ENCODE assay signal across 24 cellular contexts in the genomic region with DNA sequence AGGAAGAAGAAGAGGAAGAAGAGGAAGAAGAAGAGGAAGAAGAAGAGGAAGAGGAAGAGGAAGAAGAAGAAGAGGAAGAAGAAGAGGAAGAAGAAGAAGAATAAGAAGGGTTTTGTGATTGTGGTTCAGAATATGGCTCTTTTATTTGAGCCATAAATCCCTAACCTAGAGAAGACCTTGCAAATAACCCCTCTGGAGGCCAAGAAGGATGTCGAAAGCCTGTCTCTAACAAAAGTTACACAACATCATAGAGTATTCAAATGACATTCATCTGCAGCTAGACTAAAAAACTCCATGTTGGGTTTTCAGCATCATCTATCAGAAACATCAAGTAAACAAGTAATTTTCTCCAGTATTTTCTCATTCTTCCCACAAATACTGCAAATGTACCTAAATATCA.
"Had no signal": no experiment of that assay in that cellular context is flagged by ENCODE, and none has a peak within 500 bp of the region (broad histone marks: within the 10 kb centered on the region; RNA-seq: fewer than 3 reads in every experiment).

No MANE protein-coding gene starts in this region.

- H3K4me3 Mint-ChIP-seq: activated naive CD8-positive, alpha-beta T cell treated with anti-CD3 and anti-CD28 coated beads, Interleukin-2, amount 10 ng/mL, durations not matched to agents 7 days and 5 days; activated T-cell treated with anti-CD3 and anti-CD28 coated beads, Interleukin-2, amount 50 U/mL, for 24 hours; activated T-helper 17 cell treated with anti-CD3 and anti-CD28 coated beads, Interleukin-2, amount 50 U/mL, for 72 hours; effector memory CD8-positive, alpha-beta T cell; neural crest cell; stimulated activated naive B cell treated with anti-CD40 and anti-IgM and Interleukin-4, amounts not matched to agents 10 μg/mL and 1 μg/mL and 100 μg/mL, for 72 hours; WTC11 had no signal

- DNase-seq: activated CD8-positive, alpha-beta memory T cell treated with anti-CD3 and anti-CD28 coated beads for 24 hours; activated CD8-positive, alpha-beta memory T cell treated with anti-CD3 and anti-CD28 coated beads, Interleukin-2, amount 50 U/mL, for 4 hours; activated naive CD4-positive, alpha-beta T cell treated with Interleukin-2 at 50 U/mL for 16 hours; activated naive CD8-positive, alpha-beta T cell treated with anti-CD3 and anti-CD28 coated beads, Interleukin-2, amount 10 ng/mL, durations not matched to agents 7 days and 5 days; activated T-cell treated with anti-CD3 and anti-CD28 coated beads, Interleukin-2, amount 50 U/mL, for 24 hours; amygdala; colonic mucosa; dorsolateral prefrontal cortex; effector memory CD8-positive, alpha-beta T cell; heart left ventricle; kidney; lower lobe of right lung; mesendoderm; mucosa of descending colon; occipital lobe; sigmoid colon; stimulated activated CD4-positive, alpha-beta T cell treated with anti-CD3 and anti-CD28 coated beads, Interleukin-2, amount 100 ng/mL, for 48 hours; stimulated activated CD8-positive, alpha-beta memory T cell treated with anti-CD3 and anti-CD28 coated beads, Interleukin-4, amount 100 ng/mL, for 48 hours; stimulated activated naive B cell treated with anti-CD40 and anti-IgM and Interleukin-4, amounts not matched to agents 10 μg/mL and 1 μg/mL and 100 μg/mL, for 72 hours; transverse colon had no signal

- ATAC-seq: activated T-helper 17 cell treated with anti-CD3 and anti-CD28 coated beads, Interleukin-2, amount 50 U/mL, for 72 hours; effector memory CD8-positive, alpha-beta T cell; heart left ventricle; lower lobe of right lung; mucosa of descending colon; stimulated activated naive B cell treated with anti-CD40 and anti-IgM and Interleukin-4, amounts not matched to agents 10 μg/mL and 1 μg/mL and 100 μg/mL, for 72 hours; WTC11 had no signal

- H3K36me3 Mint-ChIP-seq: activated naive CD8-positive, alpha-beta T cell treated with anti-CD3 and anti-CD28 coated beads, Interleukin-2, amount 10 ng/mL, durations not matched to agents 7 days and 5 days had no signal

- H3K27ac Mint-ChIP-seq: activated naive CD8-positive, alpha-beta T cell treated with anti-CD3 and anti-CD28 coated beads, Interleukin-2, amount 10 ng/mL, durations not matched to agents 7 days and 5 days; activated T-cell treated with anti-CD3 and anti-CD28 coated beads, Interleukin-2, amount 50 U/mL, for 24 hours; activated T-helper 17 cell treated with anti-CD3 and anti-CD28 coated beads, Interleukin-2, amount 50 U/mL, for 72 hours; effector memory CD8-positive, alpha-beta T cell; stimulated activated naive B cell treated with anti-CD40 and anti-IgM and Interleukin-4, amounts not matched to agents 10 μg/mL and 1 μg/mL and 100 μg/mL, for 72 hours; WTC11 had no signal

- H3K4me3 ChIP-seq: colonic mucosa, dorsolateral prefrontal cortex, esophagus muscularis mucosa, heart left ventricle, lower lobe of right lung, mucosa of descending colon, sigmoid colon, transverse colon had no signal

- H3K4me1 ChIP-seq: colonic mucosa, esophagus muscularis mucosa, lower lobe of right lung, transverse colon had no signal

- H3K9me3 Mint-ChIP-seq: activated naive CD8-positive, alpha-beta T cell treated with anti-CD3 and anti-CD28 coated beads, Interleukin-2, amount 10 ng/mL, durations not matched to agents 7 days and 5 days; activated T-cell treated with anti-CD3 and anti-CD28 coated beads, Interleukin-2, amount 50 U/mL, for 24 hours; activated T-helper 17 cell treated with anti-CD3 and anti-CD28 coated beads, Interleukin-2, amount 50 U/mL, for 72 hours; effector memory CD8-positive, alpha-beta T cell; neural crest cell had no signal

- H3K4me1 Mint-ChIP-seq: activated naive CD8-positive, alpha-beta T cell treated with anti-CD3 and anti-CD28 coated beads, Interleukin-2, amount 10 ng/mL, durations not matched to agents 7 days and 5 days; activated T-helper 17 cell treated with anti-CD3 and anti-CD28 coated beads, Interleukin-2, amount 50 U/mL, for 72 hours; neural crest cell; WTC11 had no signal

- H3K27me3 ChIP-seq: colonic mucosa, esophagus muscularis mucosa, sigmoid colon had no signal

- H3K9me3 ChIP-seq: colonic mucosa, esophagus muscularis mucosa, heart left ventricle, lower lobe of right lung, mucosa of descending colon, sigmoid colon, transverse colon had no signal

- H3K36me3 ChIP-seq: colonic mucosa, heart left ventricle, lower lobe of right lung, sigmoid colon, transverse colon had no signal

- H3K27me3 Mint-ChIP-seq: activated T-cell treated with anti-CD3 and anti-CD28 coated beads, Interleukin-2, amount 50 U/mL, for 24 hours; activated T-helper 17 cell treated with anti-CD3 and anti-CD28 coated beads, Interleukin-2, amount 50 U/mL, for 72 hours had no signal

- H3K27ac ChIP-seq: colonic mucosa, dorsolateral prefrontal cortex, esophagus muscularis mucosa, heart left ventricle, lower lobe of right lung, sigmoid colon, transverse colon had no signal
